Comparison of ENCODE assay signal across 8 cellular contexts in the genomic region with DNA sequence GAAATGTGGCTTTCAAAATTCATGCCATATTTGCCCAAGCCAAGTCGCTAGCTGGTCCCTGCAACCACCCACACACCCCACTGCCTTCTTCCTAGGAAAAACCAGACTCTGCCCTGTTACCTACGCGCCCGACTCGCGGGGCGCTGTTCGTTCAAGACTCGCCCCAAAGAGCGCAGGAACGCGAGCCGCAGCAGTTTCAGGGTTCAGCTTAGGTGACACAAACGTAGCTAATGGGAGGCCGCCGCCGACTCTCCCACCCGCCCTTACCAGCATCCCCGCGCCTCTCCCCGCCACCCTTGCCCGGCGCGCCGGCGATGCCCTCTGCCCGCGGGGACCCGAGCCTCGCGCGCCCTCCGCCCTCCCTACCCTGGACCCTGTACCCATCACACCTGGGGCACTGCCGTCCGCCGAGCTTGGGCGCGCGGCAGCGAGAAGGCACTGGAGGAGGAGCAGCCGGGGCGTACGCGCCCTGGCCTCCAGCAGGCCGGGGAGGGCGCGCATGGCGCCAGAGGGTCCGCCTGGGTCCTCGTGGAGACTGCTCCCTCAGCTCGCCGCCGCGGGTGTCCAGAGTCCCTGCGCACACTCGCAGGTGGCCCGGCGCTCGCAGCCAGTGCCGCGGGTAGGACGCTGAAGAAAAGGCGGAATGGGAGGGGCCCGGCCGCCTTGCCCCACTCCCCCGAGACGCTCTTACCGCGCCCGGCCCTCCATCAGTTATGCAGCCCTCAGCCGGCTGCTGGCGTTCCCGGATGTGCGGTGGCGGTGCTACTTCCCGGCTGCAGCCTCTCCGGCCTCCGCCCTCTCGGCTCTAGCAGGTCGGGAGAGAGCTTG. TPM values are rescaled to one million over a fixed set of nuclear protein-coding genes. Genes with fewer than 3 reads are reported as not detected.
DNase-seq lines count a peak whose midpoint lies in the region; ATAC-seq and TF ChIP-seq lines count a peak whose summit lies in the region.

A gene with protein sequence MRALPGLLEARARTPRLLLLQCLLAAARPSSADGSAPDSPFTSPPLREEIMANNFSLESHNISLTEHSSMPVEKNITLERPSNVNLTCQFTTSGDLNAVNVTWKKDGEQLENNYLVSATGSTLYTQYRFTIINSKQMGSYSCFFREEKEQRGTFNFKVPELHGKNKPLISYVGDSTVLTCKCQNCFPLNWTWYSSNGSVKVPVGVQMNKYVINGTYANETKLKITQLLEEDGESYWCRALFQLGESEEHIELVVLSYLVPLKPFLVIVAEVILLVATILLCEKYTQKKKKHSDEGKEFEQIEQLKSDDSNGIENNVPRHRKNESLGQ (minus strand): TSS at position 638 of the 828 bp plus-strand sequence. CDS start 137 bp downstream, at position 501.

- peaks cover 0 to 2% (median 0%) of the 10 kb centered on the region in 8 donors for H3K9me3 Mint-ChIP-seq in CD4-positive, alpha-beta memory T cell

- no peaks in the 10 kb centered on the region for H3K9me3 ChIP-seq in CD4-positive, alpha-beta memory T cell (ENCODE audit: control insufficient read depth in 1 of 2, low read length in 2 of 2)
- H3K9me3 ChIP-seq in heart left ventricle (no peaks in the 10 kb centered on the region), upper lobe of right lung (no peaks in the 10 kb centered on the region)

- H3K27ac Mint-ChIP-seq in CD4-positive, alpha-beta memory T cell, result peak within 1 kb of the TSS; percentile 94 to 98 (median 96)

- H3K36me3 ChIP-seq in CD4-positive, alpha-beta memory T cell (ENCODE audit: insufficient read depth, low read length), result no peaks in the 10 kb centered on the region
- H3K36me3 ChIP-seq in heart left ventricle (no peaks in the 10 kb centered on the region), upper lobe of right lung (no peaks in the 10 kb centered on the region)

- peak within 1 kb of the TSS; percentile 94 to 99 (median 98) for H3K4me3 Mint-ChIP-seq in CD4-positive, alpha-beta memory T cell

- TF ChIP-seq CTCF in heart left ventricle (IDR thresholded peaks at IDR 0.05) (peak in 2 of 12 donors; percentile 13 to 25), upper lobe of right lung (IDR thresholded peaks at IDR 0.05) (peak; percentile 26)

- DNase-seq in CD4-positive, alpha-beta memory T cell, result peak; percentile 83 to 85 (median 84)
- peak; percentile 6 for DNase-seq in RPMI7951 (ENCODE audit: low read depth)
- DNase-seq in activated effector memory CD4-positive, alpha-beta T cell treated with anti-CD3 and anti-CD28 coated beads, Interleukin-2, amount 50 U/mL, for 16 hours, result peak; percentile 92
- peak; percentile 41 to 87 (median 71) for DNase-seq in heart left ventricle
- peak; percentile 87 for DNase-seq in posterior vena cava (ENCODE audit: low spot score)
- peak; percentile 89 for DNase-seq in upper lobe of right lung

- CTCF ChIA-PET in CD4-positive, alpha-beta memory T cell (lab: Charles Lee; ENCODE audit: partially characterized antibody), result interaction anchor here (0.7 to 3.2 kb wide), 30 partner anchors 10 to 311 kb away, joined by 3 to 51 read pairs (median 4); no protein-coding TSS in a partner anchor

- H3K27ac ChIP-seq in CD4-positive, alpha-beta memory T cell (ENCODE audit: low read depth, low read length), result peak within 1 kb of the TSS; percentile 75
- peak within 1 kb of the TSS in 9 of 12 donors; percentile 4 to 87 (median 38) for H3K27ac ChIP-seq in heart left ventricle
- peak within 1 kb of the TSS; percentile 78 for H3K27ac ChIP-seq in upper lobe of right lung

- intact Hi-C loops in CD4-positive, alpha-beta memory T cell (cut with micrococcal nuclease), result loop anchor here (1.0 to 10.0 kb wide), 8 partner anchors 10 to 310 kb away; no protein-coding TSS in a partner anchor
- intact Hi-C loops in heart left ventricle (cut with DNase I), result loop anchor here in 1 of 10 donors (10.0 kb wide), 1 partner anchor 74 kb away; no protein-coding TSS in a partner anchor
- intact Hi-C loops in posterior vena cava (cut with DNase I), result no loop called here
- intact Hi-C loops in upper lobe of right lung (cut with DNase I), result no loop called here

- 1 to 2% (median 1%) methylated on average over 34 to 80 of the region's 80 CpGs for WGBS in heart left ventricle, 4 donors

- H3K36me3 Mint-ChIP-seq in CD4-positive, alpha-beta memory T cell, result peaks cover 5 to 29% of the 10 kb centered on the region in 2 donors

- H3K4me1 ChIP-seq in CD4-positive, alpha-beta memory T cell (ENCODE audit: insufficient read depth, low read length), result peaks cover 74% of the 10 kb centered on the region
- H3K4me1 ChIP-seq in heart left ventricle, result peaks cover 0 to 36% (median 0%) of the 10 kb centered on the region in 12 donors
- peaks cover 6% of the 10 kb centered on the region for H3K4me1 ChIP-seq in upper lobe of right lung

- TF ChIP-seq POLR2A in heart left ventricle (IDR thresholded peaks at IDR 0.05), result no peak

- no peaks in the 10 kb centered on the region for H3K27me3 Mint-ChIP-seq in CD4-positive, alpha-beta memory T cell

- H3K4me3 ChIP-seq in CD4-positive, alpha-beta memory T cell (ENCODE audit: low read length in 2 of 2), result peak within 1 kb of the TSS; percentile 63 to 76
- peak within 1 kb of the TSS; percentile 41 to 67 (median 58) for H3K4me3 ChIP-seq in heart left ventricle
- peak within 1 kb of the TSS; percentile 60 for H3K4me3 ChIP-seq in upper lobe of right lung

- peaks cover 38 to 90% (median 64%) of the 10 kb centered on the region in 4 donors for H3K4me1 Mint-ChIP-seq in CD4-positive, alpha-beta memory T cell

- POLR2A ChIA-PET in CD4-positive, alpha-beta memory T cell (lab: Charles Lee; ENCODE audit: partially characterized antibody), result interaction anchor here (0.7 to 3.8 kb wide), 35 partner anchors 10 to 309 kb away, joined by 3 to 66 read pairs (median 6); a partner anchor contains a TSS

- no peaks in the 10 kb centered on the region for H3K27me3 ChIP-seq in CD4-positive, alpha-beta memory T cell (ENCODE audit: insufficient read depth, low read length)
- H3K27me3 ChIP-seq in heart left ventricle (peaks cover 0 to 14% (median 0%) of the 10 kb centered on the region in 9 donors), upper lobe of right lung (peaks cover 8% of the 10 kb centered on the region)

- peak; percentile 60 for ATAC-seq in GM19351 (IDR thresholded peaks at IDR 0.05; ENCODE audit: unreplicated experiment)
- peak; percentile 59 for ATAC-seq in HG03521 (IDR thresholded peaks at IDR 0.05; ENCODE audit: unreplicated experiment)
- peak in 3 of 4 donors; percentile 78 to 92 (median 90) for ATAC-seq in heart left ventricle
- ATAC-seq in upper lobe of right lung, result peak; percentile 94

RNA-seq across cellular contexts. Expression of the gene that starts here (rescaled TPM):
- total RNA-seq in CD4-positive, alpha-beta memory T cell, result 100 to 1,000 TPM; 264 to 277 TPM
- polyA plus RNA-seq in CD4-positive, alpha-beta memory T cell, result 100 to 1,000 TPM; 176 to 275 TPM
- 0.59 and 0.96 TPM in 2 replicates for total RNA-seq in RPMI7951 (2014; rRNA removed; shearing (Covaris generic))
- total RNA-seq in heart left ventricle (10 to 100 TPM in 7 of 9 donors, 1 to 10 TPM in 2; 4.2 to 44.6 (median 11.6) TPM), posterior vena cava (10 to 100 TPM; 15.0 to 43.6 TPM), upper lobe of right lung (35.3 TPM)
- polyA plus RNA-seq in heart left ventricle, result 1 to 10 TPM in 1 of 2 donors, under 1 TPM in 1; 0.94 to 1.4 TPM

Comparison
In these comparisons a context has a peak if more than half of its experiments do, and no peak if none do; other contexts are left out.
1. Peak in every context shown above with its lines: DNase-seq, ATAC-seq, H3K4me3 ChIP-seq and H3K27ac ChIP-seq.
2. RNA of the gene that starts here (polyA plus RNA-seq): 176 to 275 TPM in CD4-positive, alpha-beta memory T cell; 0.94 to 1.4 TPM in heart left ventricle; every median in the first group is over 10 times any median in the second.
3. Peak in DNase-seq in RPMI7951; RNA of the gene not detected or under 1 TPM.
4. DNase-seq: peak in every context shown above with its lines; median percentile 92 in activated effector memory CD4-positive, alpha-beta T cell treated with anti-CD3 and anti-CD28 coated beads, Interleukin-2, amount 50 U/mL, for 16 hours; 89 in upper lobe of right lung; 87 in posterior vena cava; 84 in CD4-positive, alpha-beta memory T cell; 71 in heart left ventricle; 6 in RPMI7951.